In the genomic region with DNA sequence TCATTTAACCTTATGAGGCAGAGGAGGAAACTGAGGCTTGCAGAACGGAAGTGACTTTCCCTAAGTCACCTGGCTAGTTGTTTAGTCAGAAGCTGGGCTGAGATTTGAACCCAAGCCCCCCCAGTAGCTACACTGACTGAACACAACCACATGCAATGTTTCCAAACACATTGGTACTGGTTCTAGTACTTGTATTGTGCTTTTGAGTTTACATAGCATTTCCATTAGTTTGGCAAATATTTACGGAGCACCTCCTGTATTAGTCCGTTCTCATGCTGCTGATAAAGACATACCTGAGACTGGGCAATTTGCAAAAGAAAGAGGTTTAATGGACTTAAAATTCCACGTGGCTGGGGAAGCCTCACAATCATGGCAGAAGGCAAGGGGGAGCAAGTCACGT, we compare ENCODE assay signal across 24 cellular contexts.
"Had no signal": no experiment of that assay in that cellular context is flagged by ENCODE, and none has a peak within 500 bp of the region (broad histone marks: within the 10 kb centered on the region; RNA-seq: fewer than 3 reads in every experiment).

No MANE protein-coding gene starts in this region.

- H3K4me3 ChIP-seq: coronary artery, gastroesophageal sphincter, heart left ventricle, mucosa of descending colon, upper lobe of right lung had no signal

- H3K27ac ChIP-seq: epithelial cell of prostate, upper lobe of right lung had no signal

- H3K4me1 ChIP-seq: upper lobe of right lung had no signal

- H3K9me3 ChIP-seq: gastroesophageal sphincter, heart left ventricle, mucosa of descending colon, upper lobe of right lung had no signal

- DNase-seq: activated CD4-positive, alpha-beta T cell treated with anti-CD3 and anti-CD28 coated beads for 36 hours; activated CD4-positive, alpha-beta T cell treated with anti-CD3 and anti-CD28 coated beads, Interleukin-2, amount 50 U/mL, for 4 hours; activated CD8-positive, alpha-beta memory T cell treated with anti-CD3 and anti-CD28 coated beads for 24 hours; activated naive CD4-positive, alpha-beta T cell treated with Interleukin-2 at 50 U/mL for 16 hours; activated naive CD8-positive, alpha-beta T cell treated with anti-CD3 and anti-CD28 coated beads for 36 hours; activated T-cell treated with anti-CD3 and anti-CD28 coated beads, Interleukin-2, amount 50 U/mL, for 4 hours; cerebellar nuclear complex; heart left ventricle; left cardiac atrium; mesendoderm; mucosa of descending colon; naive B cell; occipital lobe; small intestine; stimulated activated CD4-positive, alpha-beta T cell treated with anti-CD3 and anti-CD28 coated beads, Interleukin-4, amount 100 ng/mL, for 1 hour; stimulated activated naive CD4-positive, alpha-beta T cell; T-helper 1 cell; upper lobe of right lung had no signal

- FAIRE-seq: islet of Langerhans, small intestine, TTC549 had no signal

- H3K36me3 ChIP-seq: gastroesophageal sphincter, heart left ventricle, upper lobe of right lung had no signal

- ATAC-seq: activated CD4-positive, alpha-beta T cell treated with anti-CD3 and anti-CD28 coated beads for 36 hours; activated T-cell treated with anti-CD3 and anti-CD28 coated beads, Interleukin-2, amount 50 U/mL, for 4 hours; upper lobe of right lung; WTC11 had no signal
